ENCODE assay signal across 11 cellular contexts in the genomic region with DNA sequence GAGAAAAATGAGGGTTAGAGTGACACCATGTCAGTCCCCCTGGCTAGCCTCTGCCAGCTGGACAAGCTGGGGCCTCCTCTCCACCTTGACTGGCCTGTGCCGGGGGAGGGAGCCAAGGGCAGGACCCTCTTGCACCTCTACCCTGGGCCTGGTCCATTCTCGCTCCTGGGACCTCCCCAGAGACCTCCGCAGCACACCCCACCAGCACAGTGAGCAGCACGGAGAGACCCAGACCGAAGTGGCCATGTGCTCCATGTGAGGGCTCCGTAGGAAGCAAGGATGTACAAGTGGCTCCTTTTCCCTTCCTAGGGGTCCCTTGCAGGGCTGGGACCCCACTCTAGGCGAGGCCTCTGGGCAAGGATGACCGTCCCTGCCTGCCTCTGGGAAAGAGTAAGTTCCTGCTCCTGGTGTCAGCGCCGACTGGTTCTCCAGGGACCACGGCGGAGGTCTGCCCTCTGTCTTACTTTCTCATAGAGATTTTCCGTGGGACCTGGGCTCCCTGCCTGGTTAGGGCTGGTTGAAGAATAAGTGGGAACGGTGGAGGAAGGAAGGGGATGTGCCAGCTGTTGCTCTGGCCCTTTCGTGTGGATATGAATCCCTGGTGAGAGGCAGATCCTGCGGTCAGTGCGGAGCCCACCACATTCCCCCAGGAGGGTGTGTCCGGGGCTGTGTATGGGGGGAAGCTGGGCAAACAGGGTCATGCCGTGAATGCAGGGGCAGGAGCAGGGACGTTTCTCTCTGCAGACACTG.
DNase-seq lines count a peak whose midpoint lies in the region; ATAC-seq and TF ChIP-seq lines count a peak whose summit lies in the region.
"Had no signal": no experiment of that assay in that cellular context is flagged by ENCODE, and none has a peak within 500 bp of the region (broad histone marks: within the 10 kb centered on the region; RNA-seq: fewer than 3 reads in every experiment).

No MANE protein-coding gene starts in this region.

- DNase-seq in stimulated activated CD4-positive, alpha-beta T cell treated with anti-CD3 and anti-CD28 coated beads, Interleukin-1b, Interleukin-23, amount 100 ng/mL, for 48 hours = peak; percentile 1
- no peak for DNase-seq in stimulated activated CD4-positive, alpha-beta T cell treated with anti-CD3 and anti-CD28 coated beads, Interleukin-2, amount 100 ng/mL, for 24 hours
- DNase-seq in fibroblast of mammary gland (ENCODE audit: low read depth) = peak; percentile 68
- DNase-seq in SK-N-DZ (ENCODE audit: low spot score) = no peak

- ATAC-seq in HG03469 (IDR thresholded peaks at IDR 0.05; ENCODE audit: unreplicated experiment) (no peak), GM21619 (IDR thresholded peaks at IDR 0.05; ENCODE audit: unreplicated experiment) (no peak), HG02973 (IDR thresholded peaks at IDR 0.05; ENCODE audit: unreplicated experiment) (no peak)

- H3K27me3 ChIP-seq in neutrophil = no peaks in the 10 kb centered on the region
- H3K27me3 ChIP-seq: neural progenitor cell had no signal

- H3K9me3 ChIP-seq in neutrophil = no peaks in the 10 kb centered on the region

- peak overlapping the region; percentile 93 for H3K27ac ChIP-seq in neutrophil
- H3K27ac ChIP-seq: C4-2B, KMS-11, neural progenitor cell had no signal

- H3K36me3 ChIP-seq in neutrophil = no peaks in the 10 kb centered on the region
- H3K36me3 ChIP-seq: neural progenitor cell had no signal

- TF ChIP-seq CTCF in fibroblast of mammary gland (conservative IDR thresholded peaks at IDR 0.05; ENCODE audit: control insufficient read depth, insufficient read depth, low read depth, low read length) = no peak
- TF ChIP-seq CTCF in neutrophil (IDR thresholded peaks at IDR 0.05) = no peak

- H3K4me3 ChIP-seq in fibroblast of mammary gland (ENCODE audit: control insufficient read depth, low read depth, low read length) (no peak overlapping the region), neutrophil (ENCODE audit: low read depth in 1 of 2, low read length in 1 of 2) (no peak overlapping the region)
- H3K4me3 ChIP-seq: neural progenitor cell had no signal

- H3K4me1 ChIP-seq in neutrophil (ENCODE audit: control insufficient read depth in 1 of 2, insufficient read depth in 1 of 2, low read depth in 1 of 2, low read length in 1 of 2) = peaks cover 56 to 57% of the 10 kb centered on the region in 2 experiments
- H3K4me1 ChIP-seq: neural progenitor cell had no signal

Comparison
In these comparisons a context has a peak if more than half of its experiments do, and no peak if none do; other contexts are left out.
1. DNase-seq: peak in stimulated activated CD4-positive, alpha-beta T cell treated with anti-CD3 and anti-CD28 coated beads, Interleukin-1b, Interleukin-23, amount 100 ng/mL, for 48 hours (single experiment) and fibroblast of mammary gland (single experiment); none in stimulated activated CD4-positive, alpha-beta T cell treated with anti-CD3 and anti-CD28 coated beads, Interleukin-2, amount 100 ng/mL, for 24 hours (0 of 2) and SK-N-DZ (single experiment).